1 cellular context compared by ENCODE assay signal in the genomic region with DNA sequence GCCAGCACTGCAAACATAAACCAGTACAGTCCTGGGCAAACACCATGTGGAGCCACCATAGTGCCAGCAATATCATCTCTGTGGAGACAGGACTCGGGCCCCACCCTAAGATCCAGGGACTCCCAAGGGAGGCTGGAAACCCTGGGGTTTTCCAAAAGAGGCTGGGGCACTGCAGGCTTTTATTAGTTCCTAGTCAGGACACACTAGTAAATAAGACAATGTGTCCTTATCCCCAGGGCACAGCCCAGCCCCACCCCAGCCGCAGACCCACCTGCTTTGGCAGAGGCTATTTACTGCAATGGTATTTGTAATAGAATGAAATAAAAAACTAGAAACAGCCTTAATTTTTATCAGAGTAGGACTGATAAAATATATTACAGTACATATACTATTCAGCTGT.
TF ChIP-seq lines count a peak whose summit lies in the region.

No MANE protein-coding gene starts in this region.

TF ChIP-seq in A549, 52 proteins besides CTCF, POLR2A, EP300 and RAD21:
- TF ChIP-seq ZNF302 (CRISPR knock-in tag; IDR thresholded peaks at IDR 0.05) (no peak), NFE2L2 (conservative IDR thresholded peaks at IDR 0.05; ENCODE audit: low read length) (no peak), FOSL2 (IDR thresholded peaks at IDR 0.05) (no peak), FOSL2 (CRISPR knock-in tag; IDR thresholded peaks at IDR 0.05) (no peak), KDM1A (IDR thresholded peaks at IDR 0.05; ENCODE audit: low read depth) (no peak), GATA3 (IDR thresholded peaks at IDR 0.05; ENCODE audit: borderline replicate concordance) (no peak), ESRRA (IDR thresholded peaks at IDR 0.05; ENCODE audit: borderline replicate concordance, low read length) (no peak), HES2 (IDR thresholded peaks at IDR 0.05) (no peak), PHF8 (IDR thresholded peaks at IDR 0.05; ENCODE audit: borderline replicate concordance, low read depth) (no peak), E2F6 (IDR thresholded peaks at IDR 0.05; ENCODE audit: borderline replicate concordance, low read depth) (no peak), PBX3 (IDR thresholded peaks at IDR 0.05) (no peak), BCL3 (IDR thresholded peaks at IDR 0.05) (no peak), CBX8 (IDR thresholded peaks at IDR 0.05) (no peak), CHD4 (IDR thresholded peaks at IDR 0.05; ENCODE audit: borderline replicate concordance) (no peak), MYC (IDR thresholded peaks at IDR 0.05; ENCODE audit: borderline replicate concordance, low read length) (no peak), CBX2 (IDR thresholded peaks at IDR 0.05; ENCODE audit: borderline replicate concordance, low read depth) (no peak), TP53 (CRISPR knock-in tag; IDR thresholded peaks at IDR 0.05) (no peak)
TF ChIP-seq in A549: peak in this region for 0.
